In the genomic region with DNA sequence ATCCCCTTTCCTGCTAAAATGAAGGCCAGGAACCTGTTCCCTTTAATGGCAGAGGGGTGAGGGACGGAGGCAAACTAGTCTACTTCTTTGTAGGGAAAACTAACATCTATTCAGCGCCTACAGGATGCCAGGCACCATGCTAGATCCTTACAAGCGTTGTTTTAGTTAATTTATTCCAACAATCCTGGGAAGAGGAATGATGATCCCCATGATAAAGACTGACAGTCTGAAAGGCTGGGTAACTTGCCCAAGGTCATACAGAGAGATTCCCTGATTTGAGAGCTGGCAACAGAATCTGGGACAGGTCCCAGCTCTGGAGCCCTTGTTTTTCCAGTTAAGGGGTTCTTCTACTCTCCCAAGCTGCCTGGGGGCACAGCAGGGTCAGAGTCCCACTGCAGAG, we compare ENCODE assay signal across 1 cellular context.
TF ChIP-seq lines count a peak whose summit lies in the region.

No MANE protein-coding gene starts in this region.

TF ChIP-seq in HCT116, 20 proteins besides CTCF, POLR2A, EP300 and RAD21 (continued from another document):
- TF ChIP-seq SRF (IDR thresholded peaks at IDR 0.05; ENCODE audit: low read depth) (no peak), ZBTB33 (IDR thresholded peaks at IDR 0.05; ENCODE audit: extremely low read depth, insufficient replicate concordance, low read length) (no peak), POLR2AphosphoS5 (IDR thresholded peaks at IDR 0.05; ENCODE audit: low read depth, low read length) (no peak), YY1 (IDR thresholded peaks at IDR 0.05; ENCODE audit: extremely low read depth, insufficient replicate concordance, low read depth, low read length) (no peak), EZH2phosphoT487 (IDR thresholded peaks at IDR 0.05; ENCODE audit: borderline replicate concordance) (no peak), FOSL1 (IDR thresholded peaks at IDR 0.05; ENCODE audit: low read depth) (no peak), ELF1 (IDR thresholded peaks at IDR 0.05; ENCODE audit: borderline replicate concordance, low read depth) (no peak), SIN3A (IDR thresholded peaks at IDR 0.05; ENCODE audit: low read depth) (no peak), EZH2 (IDR thresholded peaks at IDR 0.05) (no peak), EGR1 (IDR thresholded peaks at IDR 0.05; ENCODE audit: low read depth) (no peak)
- TF ChIP-seq, protein P1, sequence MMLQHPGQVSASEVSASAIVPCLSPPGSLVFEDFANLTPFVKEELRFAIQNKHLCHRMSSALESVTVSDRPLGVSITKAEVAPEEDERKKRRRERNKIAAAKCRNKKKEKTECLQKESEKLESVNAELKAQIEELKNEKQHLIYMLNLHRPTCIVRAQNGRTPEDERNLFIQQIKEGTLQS (IDR thresholded peaks at IDR 0.05): no peak
- TF ChIP-seq, protein P2, sequence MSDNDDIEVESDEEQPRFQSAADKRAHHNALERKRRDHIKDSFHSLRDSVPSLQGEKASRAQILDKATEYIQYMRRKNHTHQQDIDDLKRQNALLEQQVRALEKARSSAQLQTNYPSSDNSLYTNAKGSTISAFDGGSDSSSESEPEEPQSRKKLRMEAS (IDR thresholded peaks at IDR 0.05): no peak
